ENCODE assay signal across 8 cellular contexts in the genomic region with DNA sequence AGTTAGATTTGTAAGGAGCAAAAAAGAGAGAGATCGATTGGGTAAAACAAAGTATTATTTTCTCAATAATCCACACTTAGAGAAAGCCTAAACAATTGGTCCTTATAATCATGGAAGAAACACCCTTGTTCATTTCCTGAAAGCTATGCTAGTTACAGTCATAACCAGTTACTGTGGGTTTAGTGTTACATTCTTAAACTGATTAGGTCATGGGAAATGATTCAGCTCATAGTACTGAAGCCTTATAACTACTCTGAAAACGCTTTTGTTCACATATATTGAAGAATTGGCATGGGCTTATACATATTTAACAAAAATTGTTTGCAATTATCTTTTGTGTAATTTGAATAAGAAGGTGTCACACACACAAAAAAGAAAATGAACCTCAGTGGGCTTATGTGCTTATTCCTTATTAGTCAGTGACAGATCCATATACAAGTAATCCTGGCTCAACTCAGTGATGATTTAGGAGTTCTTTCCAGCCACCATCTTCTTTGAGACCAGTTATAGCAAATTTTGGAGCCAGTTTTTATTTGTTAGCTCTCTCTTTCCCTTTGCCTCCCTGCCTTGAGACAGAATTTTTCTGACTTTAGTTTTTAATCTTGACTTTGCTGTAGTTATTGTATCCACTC.
DNase-seq lines count a peak whose midpoint lies in the region; ATAC-seq lines count a peak whose summit lies in the region.

No MANE protein-coding gene starts in this region.

- ATAC-seq in GM18508 (IDR thresholded peaks at IDR 0.05; ENCODE audit: insufficient read depth, unreplicated experiment), result peak; percentile 91
- peak; percentile 93 for ATAC-seq in HG02852 (IDR thresholded peaks at IDR 0.05; ENCODE audit: unreplicated experiment)

- DNase-seq in SK-MEL-5 (ENCODE audit: low read depth, low spot score) (peak; percentile 89), left kidney (ENCODE audit: low read depth, low spot score) (peak; percentile 20), DMS153 (lab: John Stamatoyannopoulos, UW) (no peak), activated gamma-delta T cell treated with Interleukin-2 at 50 U/mL for 16 hours (no peak)
- DNase-seq in activated CD4-positive, alpha-beta T cell treated with anti-CD3 and anti-CD28 coated beads for 4 hours, result no peak
- DNase-seq in activated naive CD4-positive, alpha-beta T cell treated with Interleukin-2 at 50 U/mL for 16 hours, result no peak

- in situ Hi-C loops in SK-MEL-5 (cut with HindIII; ENCODE audit: low pct_unique_long_range_greater_than_20kb, low sequenced_read_pairs), result no loop called here

Comparison
In these comparisons a context has a peak if more than half of its experiments do, and no peak if none do; other contexts are left out.
1. DNase-seq: peak in SK-MEL-5 (single experiment) and left kidney (single experiment); none in DMS153 (single experiment), activated gamma-delta T cell treated with Interleukin-2 at 50 U/mL for 16 hours (single experiment), activated CD4-positive, alpha-beta T cell treated with anti-CD3 and anti-CD28 coated beads for 4 hours (0 of 2) and activated naive CD4-positive, alpha-beta T cell treated with Interleukin-2 at 50 U/mL for 16 hours (single experiment).